ENCODE assay signal across 8 cellular contexts in genomic region chr3:45553469-45553974, GRCh38. TPM values are rescaled to one million over a fixed set of nuclear protein-coding genes. Genes with fewer than 3 reads are reported as not detected.
DNase-seq lines count a peak whose midpoint lies in the region; ATAC-seq, FAIRE-seq and TF ChIP-seq lines count a peak whose summit lies in the region.

No MANE protein-coding gene starts in this region.

- H4K5ac ChIP-seq in mesendoderm (ENCODE audit: low read length), result no peak overlapping the region

- DNase-seq in NCI-H1694 treated with DMSO at 0.1 percent for 48 hours (lab: John Stamatoyannopoulos, UW) (peak; percentile 23), bronchial epithelial cell (ENCODE audit: low read depth) (peak; percentile 68), mesendoderm (peak; percentile 75), DMS53 treated with DMSO at 0.1 percent for 48 hours (lab: John Stamatoyannopoulos, UW; ENCODE audit: unreplicated experiment) (no peak), NCI-H187 treated with DMSO at 0.1 percent for 48 hours (lab: John Stamatoyannopoulos, UW) (no peak)
- no peak for DNase-seq in effector CD4-positive, alpha-beta T cell

- H3K36me3 ChIP-seq in bronchial epithelial cell (ENCODE audit: control insufficient read depth, insufficient read depth, low read length), result no peaks in the 10 kb centered on the region
- no peaks in the 10 kb centered on the region for H3K36me3 ChIP-seq in mesendoderm (ENCODE audit: control insufficient read depth, insufficient read depth, low read length)

- no peak overlapping the region for H3K4me3 ChIP-seq in bronchial epithelial cell (ENCODE audit: low read depth, low read length)
- no peak overlapping the region for H3K4me3 ChIP-seq in mesendoderm (ENCODE audit: low read length)

- no CpG with 5 or more reads among the region's 6 CpGs for whole genome bisulfite sequencing in mesendoderm (ENCODE audit: extremely low coverage, insufficient coverage, low lambda C conversion rate)

- no peak overlapping the region for H3K4ac ChIP-seq in mesendoderm (ENCODE audit: low read depth, low read length)

- FAIRE-seq in bronchial epithelial cell (lab: Jason Lieb, UNC), result no peak

- H3K56ac ChIP-seq in mesendoderm (ENCODE audit: low read length), result no peak overlapping the region

- H4K8ac ChIP-seq in mesendoderm (ENCODE audit: low read depth, low read length), result no peak overlapping the region

- H3K4me1 ChIP-seq in mesendoderm (ENCODE audit: control insufficient read depth, low read depth, low read length), result peaks cover 4% of the 10 kb centered on the region

- no peak overlapping the region for H2BK120ac ChIP-seq in mesendoderm (ENCODE audit: low read depth, low read length)

- no peak overlapping the region for H2BK15ac ChIP-seq in mesendoderm (replicated peaks; ENCODE audit: low read depth)

- H3K79me2 ChIP-seq in mesendoderm (ENCODE audit: control insufficient read depth, insufficient read depth, low read length), result no peaks in the 10 kb centered on the region

- H3K27ac ChIP-seq in mesendoderm (ENCODE audit: low read depth, low read length), result peak overlapping the region; percentile 37

- H2BK5ac ChIP-seq in mesendoderm (ENCODE audit: low read length), result no peak overlapping the region

- no peak overlapping the region for H3K23ac ChIP-seq in mesendoderm (ENCODE audit: low read length)

- no peak overlapping the region for H3K9ac ChIP-seq in mesendoderm (ENCODE audit: low read length)

- ATAC-seq in GM19324 (IDR thresholded peaks at IDR 0.05; ENCODE audit: low FRiP score, unreplicated experiment) (peak; percentile 37), HG02571 (IDR thresholded peaks at IDR 0.05; ENCODE audit: unreplicated experiment) (no peak)

- H3K27me3 ChIP-seq in bronchial epithelial cell (ENCODE audit: control insufficient read depth, insufficient read depth, low read length) (no peaks in the 10 kb centered on the region), mesendoderm (ENCODE audit: insufficient read depth, low read length, poor library complexity) (no peaks in the 10 kb centered on the region)

- H3K4me2 ChIP-seq in mesendoderm (ENCODE audit: low read length), result no peak overlapping the region

- no peak overlapping the region for H3K18ac ChIP-seq in mesendoderm (ENCODE audit: low read length)

- no peaks in the 10 kb centered on the region for H3K79me1 ChIP-seq in mesendoderm (ENCODE audit: low read length)

- H2AK5ac ChIP-seq in mesendoderm (ENCODE audit: low read length), result peak overlapping the region; percentile 13

- no peak for TF ChIP-seq CTCF in bronchial epithelial cell (IDR thresholded peaks at IDR 0.05; ENCODE audit: insufficient read depth, low read length, severe bottlenecking)

RNA-seq across cellular contexts. Expression of gene LIMD1, which starts 41.0 kb away (rescaled TPM):
- 6.8 and 8.2 TPM in 2 replicates for total RNA-seq in bronchial epithelial cell
- polyA plus RNA-seq in mesendoderm (2013, experiment 1 of 2), result 11.1 TPM
- polyA plus RNA-seq in mesendoderm (2013, experiment 2 of 2), result 11.8 TPM

Comparison
In these comparisons a context has a peak if more than half of its experiments do, and no peak if none do; other contexts are left out.
1. DNase-seq: peak in NCI-H1694 treated with DMSO at 0.1 percent for 48 hours (single experiment), bronchial epithelial cell (single experiment) and mesendoderm (single experiment); none in DMS53 treated with DMSO at 0.1 percent for 48 hours (single experiment), NCI-H187 treated with DMSO at 0.1 percent for 48 hours (single experiment) and effector CD4-positive, alpha-beta T cell (single experiment).